10 cellular contexts compared by ENCODE assay signal in genomic region chr9:109912082-109912581, GRCh38.
DNase-seq lines count a peak whose midpoint lies in the region; ATAC-seq and TF ChIP-seq lines count a peak whose summit lies in the region.
"Had no signal": no experiment of that assay in that cellular context is flagged by ENCODE, and none has a peak within 500 bp of the region (broad histone marks: within the 10 kb centered on the region; RNA-seq: fewer than 3 reads in every experiment).

No MANE protein-coding gene starts in this region.

- no peaks in the 10 kb centered on the region for H3K9me3 ChIP-seq in adipocyte (ENCODE audit: control insufficient read depth, low read length)
- H3K9me3 ChIP-seq in hepatocyte (ENCODE audit: low read depth) = no peaks in the 10 kb centered on the region
- H3K9me3 ChIP-seq in upper lobe of left lung = no peaks in the 10 kb centered on the region
- H3K9me3 ChIP-seq in mammary epithelial cell (replicated peaks; ENCODE audit: insufficient read depth, low read length) = no peaks in the 10 kb centered on the region

- H3K4me3 ChIP-seq in adipocyte (ENCODE audit: low read length) (peak overlapping the region; percentile 19), hepatocyte (no peak overlapping the region), upper lobe of left lung (no peak overlapping the region), mammary epithelial cell (replicated peaks in 1 of 3; ENCODE audit: insufficient read depth in 1 of 3, low read depth in 2 of 3, low read length in 3 of 3) (no peak overlapping the region)

- no peaks in the 10 kb centered on the region for H3K9me2 ChIP-seq in hepatocyte (replicated peaks; ENCODE audit: insufficient read depth)

- H4K20me1 ChIP-seq in hepatocyte (ENCODE audit: insufficient read depth, poor library complexity, severe bottlenecking) (no peaks in the 10 kb centered on the region), mammary epithelial cell (ENCODE audit: insufficient read depth, low read length) (no peaks in the 10 kb centered on the region)

- H3K9ac ChIP-seq in adipocyte (ENCODE audit: low read length) = peak overlapping the region; percentile 5
- H3K9ac ChIP-seq in mammary epithelial cell (ENCODE audit: insufficient read depth, low read length) = no peak overlapping the region

- in situ Hi-C loops in mammary epithelial cell (cut with MboI; ENCODE audit: low sequenced_read_pairs in 2 of 2) = no loop called here

- no peaks in the 10 kb centered on the region for H3K27me3 ChIP-seq in adipocyte (replicated peaks; ENCODE audit: control insufficient read depth, insufficient read depth, low read length)
- no peaks in the 10 kb centered on the region for H3K27me3 ChIP-seq in hepatocyte
- H3K27me3 ChIP-seq in upper lobe of left lung = no peaks in the 10 kb centered on the region
- H3K27me3 ChIP-seq in mammary epithelial cell (ENCODE audit: insufficient read depth, low read length) = no peaks in the 10 kb centered on the region

- H3K4me2 ChIP-seq in hepatocyte (no peak overlapping the region), mammary epithelial cell (ENCODE audit: insufficient read depth, low read depth, low read length) (no peak overlapping the region)

- no peak for TF ChIP-seq CTCF in hepatocyte (IDR thresholded peaks at IDR 0.05; ENCODE audit: poor library complexity)
- TF ChIP-seq CTCF in upper lobe of left lung (IDR thresholded peaks at IDR 0.05) = no peak
- TF ChIP-seq CTCF in mammary epithelial cell (conservative IDR thresholded peaks at IDR 0.05 in 1 of 2, IDR thresholded peaks at IDR 0.05 in 1 of 2; ENCODE audit: extremely low read depth in 1 of 2, insufficient read depth in 1 of 2, low read depth in 1 of 2, low read length in 2 of 2) = no peak

- DNase-seq in HPDE6-E6E7 (ENCODE audit: extremely low spot score) (peak; percentile 8), adipocyte (ENCODE audit: low read depth) (no peak), hepatocyte (ENCODE audit: low spot score) (no peak), upper lobe of left lung (no peak), retina (no peak), GM19240 (ENCODE audit: insufficient read length, low spot score) (no peak), mammary epithelial cell (no peak)
- DNase-seq: activated CD4-positive, alpha-beta T cell treated with anti-CD3 and anti-CD28 coated beads for 4 hours; activated naive CD4-positive, alpha-beta T cell treated with anti-CD3 and anti-CD28 coated beads, Interleukin-2, amount 50 U/mL, for 16 hours; NCI-H187 treated with DMSO at 0.1 percent for 48 hours had no signal

- no peaks in the 10 kb centered on the region for H3K79me2 ChIP-seq in hepatocyte
- H3K79me2 ChIP-seq in mammary epithelial cell (ENCODE audit: insufficient read depth, low read length) = no peaks in the 10 kb centered on the region

- BruUV-seq in mammary epithelial cell (replicated peaks; lab: Mats Ljungman, UMichigan) = no TSS peak

- intact Hi-C loops in mammary epithelial cell (cut with micrococcal nuclease) = no loop called here

- peak in 1 of 2 donors; percentile 14 for ATAC-seq in upper lobe of left lung (ENCODE audit: low FRiP score in 2 of 2)

- H2AFZ ChIP-seq in hepatocyte = no peak overlapping the region
- no peak overlapping the region for H2AFZ ChIP-seq in mammary epithelial cell (ENCODE audit: low read depth, low read length)

- H3K27ac ChIP-seq in hepatocyte (peak overlapping the region; percentile 70), upper lobe of left lung (peak overlapping the region; percentile 67 to 87 (median 78)), mammary epithelial cell (ENCODE audit: insufficient read depth, low read depth, low read length) (no peak overlapping the region)

- 63% methylated on average over 4 of the region's 4 CpGs for WGBS in hepatocyte (ENCODE audit: low lambda C conversion rate, missing lambda C conversion rate)
- WGBS in upper lobe of left lung, 2 donors = 46 to 64% methylated on average over 4 of the region's 4 CpGs
- 64% methylated on average over 4 of the region's 4 CpGs for WGBS in mammary epithelial cell (ENCODE audit: low coverage, missing lambda C conversion rate)

- peaks cover 53% of the 10 kb centered on the region for H3K4me1 ChIP-seq in adipocyte (ENCODE audit: control insufficient read depth, insufficient read depth, low read length)
- peaks cover 11% of the 10 kb centered on the region for H3K4me1 ChIP-seq in hepatocyte (ENCODE audit: insufficient read depth)
- peaks cover 47 to 62% (median 56%) of the 10 kb centered on the region in 4 donors for H3K4me1 ChIP-seq in upper lobe of left lung
- peaks cover 16% of the 10 kb centered on the region for H3K4me1 ChIP-seq in mammary epithelial cell (ENCODE audit: insufficient read depth, low read length)

- peak in 3 of 4 donors; percentile 14 to 92 (median 76) for TF ChIP-seq EP300 in upper lobe of left lung (IDR thresholded peaks at IDR 0.05)

- no peak for TF ChIP-seq POLR2A in upper lobe of left lung (IDR thresholded peaks at IDR 0.05)

- CTCF ChIA-PET in mammary epithelial cell (lab: Charles Lee; ENCODE audit: low non-redundant PET) = no interaction called here

- H3K36me3 ChIP-seq in adipocyte (ENCODE audit: control insufficient read depth, insufficient read depth, low read length, severe bottlenecking) (peaks cover 31% of the 10 kb centered on the region), hepatocyte (replicated peaks; ENCODE audit: insufficient read depth, low read depth) (no peaks in the 10 kb centered on the region), upper lobe of left lung (no peaks in the 10 kb centered on the region), mammary epithelial cell (ENCODE audit: insufficient read depth, low read length) (no peaks in the 10 kb centered on the region)

- dilution Hi-C loops in mammary epithelial cell (cut with HindIII; ENCODE audit: low sequenced_read_pairs) = no loop called here
